ENCODE assay signal across 16 cellular contexts in the genomic region with DNA sequence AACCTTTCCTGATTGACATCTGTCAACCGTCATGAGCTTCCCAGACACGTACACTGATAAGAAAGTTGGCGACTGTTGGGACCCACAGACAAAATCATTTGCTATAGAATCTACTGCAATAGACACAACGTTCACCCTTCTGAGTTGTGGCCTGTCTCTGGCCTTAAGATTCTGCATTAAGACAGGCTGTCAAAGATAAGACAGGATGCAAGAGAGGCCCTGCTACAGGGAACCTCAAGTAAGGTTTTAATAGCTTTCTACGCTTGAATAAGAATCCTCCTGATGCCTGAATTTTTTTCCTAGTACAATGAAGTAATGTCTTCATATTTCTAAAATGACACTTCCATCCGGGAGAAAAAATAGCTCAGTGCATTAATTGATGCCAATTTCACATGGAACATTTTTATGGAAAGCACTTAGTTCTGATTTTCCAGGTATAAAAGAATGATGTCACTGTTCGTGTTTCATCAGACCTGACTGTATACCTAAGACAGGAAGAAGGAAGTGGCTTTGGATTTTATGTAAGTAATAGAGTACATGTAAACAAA.
"Had no signal": no experiment of that assay in that cellular context is flagged by ENCODE, and none has a peak within 500 bp of the region (broad histone marks: within the 10 kb centered on the region; RNA-seq: fewer than 3 reads in every experiment).

No MANE protein-coding gene starts in this region.

- ATAC-seq: activated CD4-positive, CD25-positive, alpha-beta regulatory T cell treated with anti-CD3 and anti-CD28 coated beads, Interleukin-2, amount 50 U/mL, for 24 hours; lower lobe of right lung; mucosa of descending colon; natural killer cell; psoas muscle; stimulated activated naive CD8-positive, alpha-beta T cell treated with anti-CD3 and anti-CD28 coated beads, Interleukin-15, amount 100 ng/mL, for 72 hours had no signal

- H3K27ac Mint-ChIP-seq: activated naive CD4-positive, alpha-beta T cell treated with anti-CD3 and anti-CD28 coated beads, Interleukin-2, amount 10 ng/mL, durations not matched to agents 7 days and 5 days; activated T-helper 2 cell treated with anti-CD3 and anti-CD28 coated beads, Interferon-gamma antibody, Interleukin-2, Interleukin-4, amounts not matched to agents 10 μg/mL and 5 μg/mL and 100 μg/mL, durations not matched to agents 14 hours and 24 hours and 36 hours; natural killer cell; stimulated activated naive CD8-positive, alpha-beta T cell treated with anti-CD3 and anti-CD28 coated beads, Interleukin-15, amount 100 ng/mL, for 72 hours had no signal

- H3K27ac ChIP-seq: epithelial cell of prostate, lower lobe of right lung, psoas muscle, thoracic aorta had no signal

- H3K27me3 Mint-ChIP-seq: activated naive CD4-positive, alpha-beta T cell treated with anti-CD3 and anti-CD28 coated beads, Interleukin-2, amount 10 ng/mL, durations not matched to agents 7 days and 5 days; central memory CD8-positive, alpha-beta T cell; stimulated activated naive CD8-positive, alpha-beta T cell treated with anti-CD3 and anti-CD28 coated beads, Interleukin-15, amount 100 ng/mL, for 72 hours had no signal

- H3K4me3 ChIP-seq: lower lobe of right lung, mucosa of descending colon, psoas muscle, thoracic aorta had no signal

- H3K9me3 ChIP-seq: lower lobe of right lung, mucosa of descending colon, psoas muscle, thoracic aorta had no signal

- H3K9me3 Mint-ChIP-seq: activated naive CD4-positive, alpha-beta T cell treated with anti-CD3 and anti-CD28 coated beads, Interleukin-2, amount 10 ng/mL, durations not matched to agents 7 days and 5 days had no signal

- H3K4me1 Mint-ChIP-seq: activated naive CD4-positive, alpha-beta T cell treated with anti-CD3 and anti-CD28 coated beads, Interleukin-2, amount 10 ng/mL, durations not matched to agents 7 days and 5 days; central memory CD8-positive, alpha-beta T cell; natural killer cell; stimulated activated naive CD8-positive, alpha-beta T cell treated with anti-CD3 and anti-CD28 coated beads, Interleukin-15, amount 100 ng/mL, for 72 hours had no signal

- H3K36me3 Mint-ChIP-seq: activated naive CD4-positive, alpha-beta T cell treated with anti-CD3 and anti-CD28 coated beads, Interleukin-2, amount 10 ng/mL, durations not matched to agents 7 days and 5 days; natural killer cell had no signal

- H3K4me1 ChIP-seq: lower lobe of right lung, psoas muscle had no signal

- H3K4me3 Mint-ChIP-seq: activated naive CD4-positive, alpha-beta T cell treated with anti-CD3 and anti-CD28 coated beads, Interleukin-2, amount 10 ng/mL, durations not matched to agents 7 days and 5 days; central memory CD8-positive, alpha-beta T cell; natural killer cell; stimulated activated naive CD8-positive, alpha-beta T cell treated with anti-CD3 and anti-CD28 coated beads, Interleukin-15, amount 100 ng/mL, for 72 hours had no signal

- H3K36me3 ChIP-seq: lower lobe of right lung, thoracic aorta had no signal

- DNase-seq: activated naive CD4-positive, alpha-beta T cell treated with anti-CD3 and anti-CD28 coated beads, Interleukin-2, amount 10 ng/mL, durations not matched to agents 7 days and 5 days; cortex of kidney; effector memory CD4-positive, alpha-beta T cell; hippocampal formation; lower lobe of right lung; mucosa of descending colon; natural killer cell; psoas muscle; stimulated activated CD4-positive, alpha-beta T cell treated with anti-CD3 and anti-CD28 coated beads, Interleukin-15, amount 100 ng/mL, for 24 hours; stimulated activated CD4-positive, alpha-beta T cell treated with anti-CD3 and anti-CD28 coated beads, Interleukin-4, amount 100 ng/mL, for 4 hours; stimulated activated naive CD8-positive, alpha-beta T cell treated with anti-CD3 and anti-CD28 coated beads, Interleukin-15, amount 100 ng/mL, for 72 hours had no signal
